In the genomic region with DNA sequence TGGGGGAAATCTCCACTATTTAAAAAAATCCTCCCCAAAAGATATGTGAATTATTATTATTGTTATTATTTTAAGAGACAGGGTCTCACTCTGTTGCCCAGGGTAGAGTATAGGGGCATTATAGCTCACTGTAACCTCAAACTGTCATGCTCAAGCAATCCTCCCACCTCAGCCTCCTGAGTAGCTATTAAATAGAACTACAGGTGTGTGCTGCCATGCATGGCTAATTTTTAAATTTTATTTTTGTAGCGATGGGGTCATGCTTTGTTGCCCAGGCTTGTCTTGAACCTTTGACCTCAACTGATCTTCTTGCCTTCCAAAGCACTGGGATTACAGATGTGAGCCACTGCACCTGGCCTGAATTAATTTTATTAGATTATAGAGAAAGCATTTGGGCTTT, we compare ENCODE assay signal across 26 cellular contexts.
A peak's percentile ranks its signal among the peaks of the same experiment; 100 is the strongest.
DNase-seq lines count a peak whose midpoint lies in the region; ATAC-seq and TF ChIP-seq lines count a peak whose summit lies in the region.
"Had no signal": no experiment of that assay in that cellular context is flagged by ENCODE, and none has a peak within 500 bp of the region (broad histone marks: within the 10 kb centered on the region; RNA-seq: fewer than 3 reads in every experiment).

No MANE protein-coding gene starts in this region.

- peak overlapping the region; percentile 60 for H3K4me2 ChIP-seq in OCI-LY7 (ENCODE audit: low read length)

- intact Hi-C loops in OCI-LY7 (cut with micrococcal nuclease; ENCODE audit: unreplicated experiment): loop anchor here (1.0 to 10.0 kb wide), 4 partner anchors 10 to 864 kb away; no protein-coding TSS in a partner anchor

- CTCF ChIA-PET in OCI-LY7 (lab: Charles Lee; ENCODE audit: unreplicated experiment): interaction anchor here (2.8 kb wide), 1 partner anchor 13 kb away, joined by 10 read pairs; no protein-coding TSS in a partner anchor

- no peaks in the 10 kb centered on the region for H3K9me3 Mint-ChIP-seq in type B pancreatic cell
- H3K9me3 Mint-ChIP-seq: activated naive CD4-positive, alpha-beta T cell treated with anti-CD3 and anti-CD28 coated beads, Interleukin-2, amount 50 U/mL, for 72 hours; CD4-positive, alpha-beta memory T cell had no signal

- DNase-seq in GM06990 (ENCODE audit: extremely low read depth, insufficient read length): peak; percentile 44
- DNase-seq in OCI-LY7 (ENCODE audit: low spot score): peak; percentile 95
- DNase-seq in type B pancreatic cell (ENCODE audit: extremely low spot score, unreplicated experiment): no peak
- DNase-seq in NK-92 (lab: John Stamatoyannopoulos, UW; ENCODE audit: unreplicated experiment): no peak
- no peak for DNase-seq in NCI-H345 treated with DMSO at 0.1 percent for 48 hours (lab: John Stamatoyannopoulos, UW; ENCODE audit: unreplicated experiment)
- DNase-seq: activated CD8-positive, alpha-beta T cell treated with anti-CD3 and anti-CD28 coated beads, Interleukin-2, amount 10 ng/mL, durations not matched to agents 7 days and 5 days; activated T-cell treated with anti-CD3 and anti-CD28 coated beads, Interleukin-2, amount 50 U/mL, for 48 hours; CD4-positive, alpha-beta memory T cell; DND-41; endodermal cell; left ventricle myocardium inferior; NCI-H187; NCI-H510A treated with DMSO at 0.1 percent for 48 hours; occipital lobe; OCI-M1; SIG-M5; stimulated activated naive CD4-positive, alpha-beta T cell treated with Interleukin-2 at 50 U/mL for 16 hours; T-helper 2 cell had no signal

- H3K27me3 ChIP-seq in GM06990 (replicated peaks; ENCODE audit: control insufficient read depth, insufficient read depth, low read length): no peaks in the 10 kb centered on the region
- H3K27me3 ChIP-seq: right atrium auricular region, tibial nerve had no signal

- no peak overlapping the region for H3K27ac Mint-ChIP-seq in type B pancreatic cell
- H3K27ac Mint-ChIP-seq: activated CD8-positive, alpha-beta T cell treated with anti-CD3 and anti-CD28 coated beads, Interleukin-2, amount 10 ng/mL, durations not matched to agents 7 days and 5 days; activated naive CD4-positive, alpha-beta T cell treated with anti-CD3 and anti-CD28 coated beads, Interleukin-2, amount 50 U/mL, for 72 hours; CD4-positive, alpha-beta memory T cell; endodermal cell; WTC11 had no signal

- H3K36me3 ChIP-seq in GM06990 (ENCODE audit: control insufficient read depth, insufficient read depth, low read length): peaks cover 2% of the 10 kb centered on the region
- H3K36me3 ChIP-seq in OCI-LY7 (ENCODE audit: insufficient read depth, low read length): peaks cover 69% of the 10 kb centered on the region

- H4K20me1 ChIP-seq in OCI-LY7 (ENCODE audit: insufficient read depth, low read length): no peaks in the 10 kb centered on the region

- H3K9me2 ChIP-seq in OCI-LY7 (ENCODE audit: insufficient read depth, low read length): no peaks in the 10 kb centered on the region

- TF ChIP-seq CTCF in GM06990 (IDR thresholded peaks at IDR 0.05; ENCODE audit: insufficient read depth, low read length, poor library complexity, severe bottlenecking) (no peak), OCI-LY7 (conservative IDR thresholded peaks at IDR 0.05; ENCODE audit: low read length) (no peak), type B pancreatic cell (conservative IDR thresholded peaks at IDR 0.05) (no peak)

- H3K9me3 ChIP-seq in OCI-LY7 (ENCODE audit: low read length): peaks cover 8% of the 10 kb centered on the region; the same call in 1 of the 2 replicates
- H3K9me3 ChIP-seq: left ventricle myocardium inferior, right atrium auricular region, tibial nerve had no signal

- POLR2A ChIA-PET in OCI-LY7 (lab: Charles Lee): interaction anchor here (0.6 to 3.2 kb wide), 5 partner anchors 10 to 701 kb away, joined by 3 to 27 read pairs (median 3); no protein-coding TSS in a partner anchor

- H3K4me1 Mint-ChIP-seq in type B pancreatic cell (ENCODE audit: unreplicated experiment): no peaks in the 10 kb centered on the region
- H3K4me1 Mint-ChIP-seq: endodermal cell, WTC11 had no signal

- H3K27ac ChIP-seq in OCI-LY7 (ENCODE audit: low read depth, low read length, poor library complexity, severe bottlenecking): peak overlapping the region; percentile 96
- H3K27ac ChIP-seq: left ventricle myocardium inferior, right atrium auricular region, tibial nerve had no signal

- H3K36me3 Mint-ChIP-seq in type B pancreatic cell: peaks cover 7% of the 10 kb centered on the region

- no peak overlapping the region for H3K4me3 ChIP-seq in GM06990 (replicated peaks; ENCODE audit: low read depth, low read length)
- H3K4me3 ChIP-seq in OCI-LY7 (ENCODE audit: low read depth, low read length, poor library complexity, severe bottlenecking): peak overlapping the region; percentile 43
- H3K4me3 ChIP-seq: K562, left ventricle myocardium inferior, right atrium auricular region, tibial nerve had no signal

- no peak overlapping the region for H3K4me3 Mint-ChIP-seq in type B pancreatic cell
- H3K4me3 Mint-ChIP-seq: activated CD8-positive, alpha-beta T cell treated with anti-CD3 and anti-CD28 coated beads, Interleukin-2, amount 10 ng/mL, durations not matched to agents 7 days and 5 days; CD4-positive, alpha-beta memory T cell; endodermal cell; WTC11 had no signal

- peaks cover 5% of the 10 kb centered on the region; the same call in 1 of the 2 replicates for H3K79me2 ChIP-seq in OCI-LY7 (ENCODE audit: insufficient read depth, low read depth, low read length)

- H3K4me1 ChIP-seq in OCI-LY7 (ENCODE audit: insufficient read depth, low read length, poor library complexity, severe bottlenecking): peaks cover 91% of the 10 kb centered on the region
- H3K4me1 ChIP-seq: right atrium auricular region, tibial nerve had no signal

- no peak overlapping the region for H2AFZ ChIP-seq in OCI-LY7 (ENCODE audit: low read length)

- no peaks in the 10 kb centered on the region for H3K27me3 Mint-ChIP-seq in type B pancreatic cell
- H3K27me3 Mint-ChIP-seq: CD4-positive, alpha-beta memory T cell had no signal

- no TSS peak for BruUV-seq in OCI-LY7 (replicated peaks; lab: Mats Ljungman, UMichigan)

- ATAC-seq in GM18909 (IDR thresholded peaks at IDR 0.05; ENCODE audit: poor library complexity, unreplicated experiment): peak; percentile 60
- ATAC-seq in HG02678 (IDR thresholded peaks at IDR 0.05; ENCODE audit: unreplicated experiment): peak; percentile 62
- no peak for ATAC-seq in GM19324 (IDR thresholded peaks at IDR 0.05; ENCODE audit: low FRiP score, unreplicated experiment)
- ATAC-seq: activated CD8-positive, alpha-beta T cell treated with anti-CD3 and anti-CD28 coated beads, Interleukin-2, amount 10 ng/mL, durations not matched to agents 7 days and 5 days; activated naive CD4-positive, alpha-beta T cell treated with anti-CD3 and anti-CD28 coated beads, Interleukin-2, amount 50 U/mL, for 72 hours; K562; WTC11 had no signal

Comparison
In these comparisons a context has a peak if more than half of its experiments do, and no peak if none do; other contexts are left out.
1. DNase-seq: peak in GM06990 (single experiment) and OCI-LY7 (single experiment); none in type B pancreatic cell (single experiment), NK-92 (single experiment) and NCI-H345 treated with DMSO at 0.1 percent for 48 hours (single experiment).